Comparison of ENCODE assay signal across 8 cellular contexts in the genomic region with DNA sequence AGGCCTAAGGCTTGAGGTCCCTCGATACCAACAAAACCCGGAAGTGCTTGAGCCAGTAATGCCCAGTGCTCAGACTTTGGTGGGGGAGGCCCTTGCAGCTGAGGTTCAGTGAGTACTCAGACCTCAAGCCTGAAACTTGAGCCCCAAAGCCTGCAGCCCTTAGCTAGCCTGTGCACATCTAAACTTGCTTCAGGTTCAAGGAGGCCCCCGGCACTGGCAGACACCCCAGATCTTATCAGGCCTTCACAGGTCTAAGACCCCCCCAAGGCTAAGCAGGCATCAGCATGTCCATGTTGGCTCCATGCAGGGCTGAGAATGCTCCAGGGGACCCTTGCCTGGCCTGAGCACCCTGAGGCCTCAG. TPM values are rescaled to one million over a fixed set of nuclear protein-coding genes. Genes with fewer than 3 reads are reported as not detected.
A peak's percentile ranks its signal among the peaks of the same experiment; 100 is the strongest.
DNase-seq lines count a peak whose midpoint lies in the region; ATAC-seq, FAIRE-seq and TF ChIP-seq lines count a peak whose summit lies in the region.

No MANE protein-coding gene starts in this region.

- H3K27ac Mint-ChIP-seq in CD14-positive monocyte: peak overlapping the region; percentile 26 to 90 (median 82)
- peak overlapping the region in 5 of 6 donors; percentile 86 to 94 (median 89) for H3K27ac Mint-ChIP-seq in naive B cell

- H3K27me3 Mint-ChIP-seq in CD14-positive monocyte (ENCODE audit: low read depth in 3 of 3): peaks cover 0 to 2% (median 0%) of the 10 kb centered on the region in 3 donors
- H3K27me3 Mint-ChIP-seq in naive B cell: no peaks in the 10 kb centered on the region

- no peaks in the 10 kb centered on the region for H3K27me3 ChIP-seq in bronchial epithelial cell (ENCODE audit: control insufficient read depth, insufficient read depth, low read length)

- intact Hi-C loops in CD14-positive monocyte (cut with micrococcal nuclease): loop anchor here in 1 of 2 donors (5.0 kb wide), 1 partner anchor 37 kb away; a partner anchor contains a TSS

- ATAC-seq in naive B cell (ENCODE audit: low read depth in 2 of 2): no peak
- ATAC-seq in HG03521 (IDR thresholded peaks at IDR 0.05; ENCODE audit: unreplicated experiment): no peak
- ATAC-seq in GM18907 (IDR thresholded peaks at IDR 0.05; ENCODE audit: unreplicated experiment): no peak
- ATAC-seq in HG02623 (IDR thresholded peaks at IDR 0.05; ENCODE audit: unreplicated experiment): no peak

- H3K9me3 Mint-ChIP-seq in CD14-positive monocyte (peaks cover 0 to 4% (median 0%) of the 10 kb centered on the region in 7 donors), naive B cell (no peaks in the 10 kb centered on the region)

- FAIRE-seq in bronchial epithelial cell (lab: Jason Lieb, UNC): peak; percentile 66

- H3K36me3 ChIP-seq in bronchial epithelial cell (ENCODE audit: control insufficient read depth, insufficient read depth, low read length): peaks cover 19% of the 10 kb centered on the region

- H3K36me3 Mint-ChIP-seq in CD14-positive monocyte (peaks cover 35 to 41% of the 10 kb centered on the region in 2 donors), naive B cell (peaks cover 5 to 16% of the 10 kb centered on the region in 2 donors)

- H3K4me3 Mint-ChIP-seq in CD14-positive monocyte (peak overlapping the region in 1 of 2 donors; percentile 83), naive B cell (peak overlapping the region; percentile 85 to 96 (median 93))

- no peak for TF ChIP-seq CTCF in CD14-positive monocyte (IDR thresholded peaks at IDR 0.05)
- TF ChIP-seq CTCF in bronchial epithelial cell (IDR thresholded peaks at IDR 0.05; ENCODE audit: insufficient read depth, low read length, severe bottlenecking): no peak

- no peak for DNase-seq in CD14-positive monocyte (ENCODE audit: low spot score)
- DNase-seq in HPDE6-E6E7 (ENCODE audit: extremely low spot score): peak; percentile 49
- DNase-seq in bronchial epithelial cell (ENCODE audit: low read depth): peak; percentile 74
- DNase-seq in naive B cell: no peak
- DNase-seq in COLO829 (ENCODE audit: low spot score): no peak

- no peak overlapping the region for H3K4me3 ChIP-seq in bronchial epithelial cell (ENCODE audit: low read depth, low read length)

- peaks cover 27% of the 10 kb centered on the region for H3K4me1 Mint-ChIP-seq in CD14-positive monocyte
- peaks cover 31 to 42% (median 40%) of the 10 kb centered on the region in 3 donors for H3K4me1 Mint-ChIP-seq in naive B cell

RNA-seq across cellular contexts. Expression of a gene that starts 1.0 kb away (rescaled TPM):
- polyA plus RNA-seq in CD14-positive monocyte (1 to 10 TPM; 6.4 to 6.5 TPM), naive B cell (ENCODE audit: low read depth in 6 of 6) (10 to 100 TPM in 5 of 6 donors, not detected in 1; 11.0 to 18.5 (median 14.7) TPM)
- total RNA-seq in bronchial epithelial cell: 2.4 and 7.0 TPM in 2 replicates

RNA-seq across cellular contexts. Expression of a gene that starts 23.6 kb away (rescaled TPM):
- polyA plus RNA-seq in CD14-positive monocyte (100 to 1,000 TPM in 1 of 2 donors, 10 to 100 TPM in 1; 48.0 to 146 TPM), naive B cell (ENCODE audit: low read depth in 6 of 6) (1 to 10 TPM in 5 of 6 donors, under 1 TPM in 1; 0.66 to 4.7 (median 1.3) TPM)
- total RNA-seq in bronchial epithelial cell: not detected in 2 replicates

RNA-seq across cellular contexts. Expression of a gene that starts 36.4 kb away (rescaled TPM):
- polyA plus RNA-seq in CD14-positive monocyte: 10 to 100 TPM; 13.4 to 21.8 TPM
- total RNA-seq in bronchial epithelial cell: 6.6 and 12.2 TPM in 2 replicates
- polyA plus RNA-seq in naive B cell (ENCODE audit: low read depth in 6 of 6): 10 to 100 TPM; 39.9 to 54.0 (median 40.7) TPM

RNA-seq across cellular contexts. Expression of a gene that starts 43.7 kb away (rescaled TPM):
- polyA plus RNA-seq in CD14-positive monocyte: not detected
- total RNA-seq in bronchial epithelial cell: under 0.01 and 0.26 TPM in 2 replicates
- not detected for polyA plus RNA-seq in naive B cell (ENCODE audit: low read depth in 6 of 6)

Comparison
In these comparisons a context has a peak if more than half of its experiments do, and no peak if none do; other contexts are left out.
1. DNase-seq: peak in HPDE6-E6E7 (single experiment) and bronchial epithelial cell (single experiment); none in CD14-positive monocyte (single experiment), naive B cell (single experiment) and COLO829 (single experiment).
2. RNA of a gene that starts 23.6 kb away (polyA plus RNA-seq): 48.0 to 146 TPM in CD14-positive monocyte; 0.66 to 4.7 TPM in naive B cell; every median in the first group is over 4 times any median in the second.